In genomic region chr10:130456616-130457015, GRCh38 we compare ENCODE assay signal across 17 cellular contexts.
"Had no signal": no experiment of that assay in that cellular context is flagged by ENCODE, and none has a peak within 500 bp of the region (broad histone marks: within the 10 kb centered on the region; RNA-seq: fewer than 3 reads in every experiment).

No MANE protein-coding gene starts in this region.

- H3K27ac Mint-ChIP-seq: nephron progenitor cell had no signal

- H3K9me3 Mint-ChIP-seq: nephron progenitor cell had no signal

- ATAC-seq: esophagus mucosa, gastroesophageal sphincter, left ventricle myocardium superior had no signal

- H3K4me3 Mint-ChIP-seq: naive B cell, nephron progenitor cell had no signal

- DNase-seq: cortex of kidney; dorsolateral prefrontal cortex; effector CD8-positive, alpha-beta T cell; foreskin fibroblast; glutamatergic neuron; islet precursor cell; left ventricle myocardium superior; mesenchymal stem cell; naive B cell; nephron progenitor cell; posterior cingulate gyrus; sigmoid colon; stimulated activated naive CD4-positive, alpha-beta T cell treated with Interleukin-2 at 50 U/mL for 16 hours; upper lobe of left lung; uterus had no signal

- H3K36me3 Mint-ChIP-seq: naive B cell had no signal

- H3K4me1 Mint-ChIP-seq: naive B cell had no signal
